12 cellular contexts compared by ENCODE assay signal in the genomic region with DNA sequence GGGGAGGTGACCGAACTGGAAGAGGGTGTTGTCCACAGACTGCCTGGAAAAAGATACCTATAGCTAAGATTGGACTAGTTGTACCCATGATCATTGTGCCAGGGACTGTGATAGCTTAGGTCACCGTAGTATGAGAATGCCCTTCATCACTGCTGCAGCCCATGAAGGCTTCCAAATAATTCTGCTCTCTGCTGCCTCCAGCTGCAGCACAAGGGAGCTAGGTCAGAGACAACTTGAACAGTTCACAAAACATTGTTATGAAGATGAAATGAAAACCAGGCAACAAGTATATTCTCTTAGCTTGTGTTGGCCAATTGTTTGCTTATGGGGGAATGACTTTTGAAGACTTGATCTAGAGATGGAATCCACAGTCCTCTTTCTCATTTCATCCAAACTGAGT.
A peak's percentile ranks its signal among the peaks of the same experiment; 100 is the strongest.
DNase-seq lines count a peak whose midpoint lies in the region; ATAC-seq and TF ChIP-seq lines count a peak whose summit lies in the region.
"Had no signal": no experiment of that assay in that cellular context is flagged by ENCODE, and none has a peak within 500 bp of the region (broad histone marks: within the 10 kb centered on the region; RNA-seq: fewer than 3 reads in every experiment).

No MANE protein-coding gene starts in this region.

- no TSS peak for BruUV-seq in A673 (replicated peaks; lab: Mats Ljungman, UMichigan)

- H3K9ac ChIP-seq in MM.1S (ENCODE audit: low read length): no peak overlapping the region
- no peak overlapping the region for H3K9ac ChIP-seq in endodermal cell (ENCODE audit: extremely low read depth, low read length, poor library complexity, severe bottlenecking)

- peaks cover 6% of the 10 kb centered on the region for H3K4me1 Mint-ChIP-seq in endodermal cell

- no peak for ATAC-seq in GM19023 (IDR thresholded peaks at IDR 0.05; ENCODE audit: unreplicated experiment)

- H3K27ac ChIP-seq in A673 (ENCODE audit: low read depth, low read length, poor library complexity, severe bottlenecking) (no peak overlapping the region), MM.1S (ENCODE audit: low read length) (no peak overlapping the region), endodermal cell (ENCODE audit: low read depth, low read length) (no peak overlapping the region), ovary (no peak overlapping the region)
- H3K27ac ChIP-seq: prostate gland had no signal

- no peaks in the 10 kb centered on the region for H3F3A ChIP-seq in MM.1S (ENCODE audit: insufficient read depth, low read length)

- H3K27me3 Mint-ChIP-seq in endodermal cell (ENCODE audit: insufficient read depth): no peaks in the 10 kb centered on the region
- H3K27me3 Mint-ChIP-seq: activated B cell treated with CpG ODN at 0.5 μM for 24 hours had no signal

- H3K36me3 ChIP-seq in A673 (ENCODE audit: insufficient read depth, low read length, poor library complexity, severe bottlenecking) (no peaks in the 10 kb centered on the region), GM06990 (ENCODE audit: control insufficient read depth, insufficient read depth, low read length) (no peaks in the 10 kb centered on the region; the same call in 1 of the 2 replicates), MM.1S (replicated peaks; ENCODE audit: insufficient read depth, low read length) (no peaks in the 10 kb centered on the region), endodermal cell (ENCODE audit: control insufficient read depth, insufficient read depth, low read length) (no peaks in the 10 kb centered on the region), ovary (no peaks in the 10 kb centered on the region)
- H3K36me3 ChIP-seq: prostate gland had no signal

- TF ChIP-seq EP300 in ovary (IDR thresholded peaks at IDR 0.05): no peak

- DNase-seq in A673 (ENCODE audit: low spot score): no peak
- DNase-seq in GM06990 (ENCODE audit: extremely low read depth, insufficient read length): no peak
- no peak for DNase-seq in MM.1S
- DNase-seq in endodermal cell: no peak
- DNase-seq in posterior vena cava (ENCODE audit: low spot score): no peak
- no peak for DNase-seq in medulla oblongata (ENCODE audit: extremely low spot score)
- no peak for DNase-seq in ovary
- DNase-seq: activated B cell treated with CpG ODN at 0.5 μM for 24 hours, NCI-H774, trophoblast cell had no signal

- CTCF ChIA-PET in A673 (lab: Charles Lee): no interaction called here

- no peak for TF ChIP-seq POLR2A in ovary (IDR thresholded peaks at IDR 0.05)

- H3K27me3 ChIP-seq in A673 (replicated peaks; ENCODE audit: insufficient read depth, low read depth, low read length, poor library complexity): no peaks in the 10 kb centered on the region
- no peaks in the 10 kb centered on the region for H3K27me3 ChIP-seq in GM06990 (replicated peaks; ENCODE audit: control insufficient read depth, insufficient read depth, low read length)
- no peaks in the 10 kb centered on the region for H3K27me3 ChIP-seq in MM.1S (replicated peaks; ENCODE audit: insufficient read depth, low read length)
- no peaks in the 10 kb centered on the region for H3K27me3 ChIP-seq in endodermal cell (ENCODE audit: control insufficient read depth, insufficient read depth, low read length, poor library complexity, severe bottlenecking)
- no peaks in the 10 kb centered on the region for H3K27me3 ChIP-seq in ovary

- WGBS in endodermal cell (ENCODE audit: insufficient coverage in 1 of 2, insufficient read length in 1 of 2), 2 experiments: 93% methylated on average over 2 of the region's 2 CpGs
- WGBS in ovary, 3 donors: 80 to 91% (median 86%) methylated on average over 2 of the region's 2 CpGs

- no peak overlapping the region for H3K27ac Mint-ChIP-seq in endodermal cell
- H3K27ac Mint-ChIP-seq: activated B cell treated with CpG ODN at 0.5 μM for 24 hours had no signal

- no peaks in the 10 kb centered on the region for H3K9me3 Mint-ChIP-seq in endodermal cell

- no peaks in the 10 kb centered on the region for H3K36me3 Mint-ChIP-seq in endodermal cell (ENCODE audit: low read depth)

- H3K9me2 ChIP-seq in MM.1S (replicated peaks; ENCODE audit: insufficient read depth, low read length): no peaks in the 10 kb centered on the region

- H3K4me2 ChIP-seq in MM.1S (ENCODE audit: low read depth, low read length): no peak overlapping the region

- no peak overlapping the region for H2AFZ ChIP-seq in MM.1S (ENCODE audit: low read length)

- no peak overlapping the region for H3K4me3 Mint-ChIP-seq in endodermal cell
- H3K4me3 Mint-ChIP-seq: activated B cell treated with CpG ODN at 0.5 μM for 24 hours had no signal

- H3K79me2 ChIP-seq in MM.1S (ENCODE audit: low read length): no peaks in the 10 kb centered on the region

- intact Hi-C loops in A673 (cut with micrococcal nuclease; ENCODE audit: unreplicated experiment): no loop called here
- intact Hi-C loops in posterior vena cava (cut with DNase I): no loop called here
- intact Hi-C loops in ovary (cut with DNase I): no loop called here

- H4K20me1 ChIP-seq in MM.1S (ENCODE audit: insufficient read depth, low read length): no peaks in the 10 kb centered on the region

- POLR2A ChIA-PET in A673 (lab: Charles Lee; ENCODE audit: low non-redundant PET): no interaction called here

- peak; percentile 27; the same call in 1 of the 2 replicates for TF ChIP-seq CTCF in A673 (conservative IDR thresholded peaks at IDR 0.05; ENCODE audit: low read depth, low read length)
- peak; percentile 36 for TF ChIP-seq CTCF in GM06990 (IDR thresholded peaks at IDR 0.05; ENCODE audit: insufficient read depth, low read length, poor library complexity, severe bottlenecking)
- peak; percentile 13; the same call in 1 of the 2 replicates for TF ChIP-seq CTCF in MM.1S (IDR thresholded peaks at IDR 0.05; ENCODE audit: low read length)
- peak; percentile 69 for TF ChIP-seq CTCF in endodermal cell (conservative IDR thresholded peaks at IDR 0.05)
- TF ChIP-seq CTCF in ovary (IDR thresholded peaks at IDR 0.05): no peak

- H3K4me1 ChIP-seq in A673 (ENCODE audit: insufficient read depth, low read length, poor library complexity, severe bottlenecking) (no peaks in the 10 kb centered on the region), MM.1S (ENCODE audit: low read length) (no peaks in the 10 kb centered on the region), endodermal cell (ENCODE audit: control insufficient read depth, insufficient read depth, low read length) (no peaks in the 10 kb centered on the region), ovary (ENCODE audit: insufficient read depth) (no peaks in the 10 kb centered on the region)
- H3K4me1 ChIP-seq: prostate gland had no signal

- H3K9me3 ChIP-seq in A673 (ENCODE audit: low read depth, low read length, poor library complexity, severe bottlenecking) (no peaks in the 10 kb centered on the region), MM.1S (replicated peaks; ENCODE audit: insufficient read depth, low read length) (no peaks in the 10 kb centered on the region), endodermal cell (ENCODE audit: control insufficient read depth, low read length) (no peaks in the 10 kb centered on the region), ovary (no peaks in the 10 kb centered on the region)
- H3K9me3 ChIP-seq: prostate gland had no signal

- no peak overlapping the region for H3K4me3 ChIP-seq in A673 (ENCODE audit: low read depth, low read length, poor library complexity, severe bottlenecking)
- no peak overlapping the region for H3K4me3 ChIP-seq in GM06990 (replicated peaks; ENCODE audit: low read depth, low read length)
- no peak overlapping the region for H3K4me3 ChIP-seq in MM.1S (ENCODE audit: low read length)
- no peak overlapping the region for H3K4me3 ChIP-seq in endodermal cell (ENCODE audit: low read length)
- no peak overlapping the region for H3K4me3 ChIP-seq in ovary
- H3K4me3 ChIP-seq: prostate gland had no signal

Comparison
In these comparisons a context has a peak if more than half of its experiments do, and no peak if none do; other contexts are left out.
1. CTCF ChIP-seq: peak in A673 (single experiment), GM06990 (single experiment), MM.1S (single experiment) and endodermal cell (single experiment); none in ovary (0 of 3).